Comparison of ENCODE assay signal across 37 cellular contexts in the genomic region with DNA sequence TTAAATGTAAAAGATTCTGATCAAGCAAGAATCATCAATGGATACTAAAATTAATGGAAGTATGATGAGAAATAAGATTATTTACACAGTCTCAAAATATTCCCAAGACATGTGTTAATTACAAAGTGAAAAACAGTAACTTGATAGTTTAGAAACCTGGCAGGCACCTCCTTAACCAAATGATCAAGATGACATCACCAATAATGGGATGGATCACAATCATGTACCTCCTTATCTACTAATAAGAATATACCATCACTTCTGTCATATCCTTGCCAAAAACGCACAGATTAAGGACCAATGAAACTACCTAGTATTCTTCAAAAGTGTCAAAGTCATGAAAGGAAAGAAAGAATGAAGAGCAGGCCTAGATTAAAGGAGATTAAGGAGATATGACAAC.
"Had no signal": no experiment of that assay in that cellular context is flagged by ENCODE, and none has a peak within 500 bp of the region (broad histone marks: within the 10 kb centered on the region; RNA-seq: fewer than 3 reads in every experiment).

No MANE protein-coding gene starts in this region.

- H3K27ac ChIP-seq: adrenal gland, body of pancreas, brain microvascular endothelial cell, breast epithelium, WERI-Rb-1 had no signal

- H3K36me3 ChIP-seq: adrenal gland, breast epithelium, WERI-Rb-1 had no signal

- H3K9me3 Mint-ChIP-seq: activated B cell treated with CpG ODN at 0.5 μM for 24 hours; activated CD4-positive, alpha-beta memory T cell treated with anti-CD3 and anti-CD28 coated beads for 36 hours; activated CD4-positive, alpha-beta T cell treated with anti-CD3 and anti-CD28 coated beads, Interleukin-2, amount 10 ng/mL, durations not matched to agents 24 days and 14 days; activated CD8-positive, alpha-beta T cell treated with anti-CD3 and anti-CD28 coated beads for 36 hours; activated naive CD4-positive, alpha-beta T cell treated with anti-CD3 and anti-CD28 coated beads for 36 hours; activated naive CD4-positive, alpha-beta T cell treated with anti-CD3 and anti-CD28 coated beads, Interleukin-2, amount 50 U/mL, for 72 hours; activated naive CD8-positive, alpha-beta T cell treated with anti-CD3 and anti-CD28 coated beads for 36 hours; activated T-cell treated with anti-CD3 and anti-CD28 coated beads, Interleukin-2, amount 50 U/mL, for 4 hours; activated T-cell treated with anti-CD3 and anti-CD28 coated beads, Interleukin-2, amount 50 U/mL, for 72 hours; activated T-helper 1 cell treated with anti-CD3 and anti-CD28 coated beads, Interleukin-12 subunit alpha, Interleukin-12 subunit beta, Interleukin-2, Interleukin-4 antibody, amounts not matched to agents 30 ng/mL and 10 ng/mL and 1 ng/mL, durations not matched to agents 14 hours and 24 hours and 36 hours; activated T-helper 17 cell treated with anti-CD3 and anti-CD28 coated beads, Interleukin-2, amount 50 U/mL, for 72 hours; T-helper 1 cell treated with Interleukin-12 subunit alpha and Interleukin-12 subunit beta and Interleukin-4 antibody, amounts not matched to agents 30 μg/mL and 1 μg/mL, for 36 hours; T-helper 2 cell treated with Interferon-gamma antibody and Interleukin-4, amounts not matched to agents 5 μg/mL and 100 μg/mL, for 36 hours had no signal

- H3K4me3 Mint-ChIP-seq: activated B cell treated with CpG ODN at 0.5 μM for 24 hours; activated CD4-positive, alpha-beta memory T cell treated with anti-CD3 and anti-CD28 coated beads for 36 hours; activated CD4-positive, alpha-beta T cell treated with anti-CD3 and anti-CD28 coated beads, Interleukin-2, amount 10 ng/mL, durations not matched to agents 24 days and 14 days; activated CD8-positive, alpha-beta T cell treated with anti-CD3 and anti-CD28 coated beads for 36 hours; activated naive CD4-positive, alpha-beta T cell treated with anti-CD3 and anti-CD28 coated beads for 36 hours; activated naive CD8-positive, alpha-beta T cell treated with anti-CD3 and anti-CD28 coated beads for 36 hours; activated T-cell treated with anti-CD3 and anti-CD28 coated beads, Interleukin-2, amount 50 U/mL, for 4 hours; activated T-cell treated with anti-CD3 and anti-CD28 coated beads, Interleukin-2, amount 50 U/mL, for 72 hours; activated T-helper 1 cell treated with anti-CD3 and anti-CD28 coated beads, Interleukin-12 subunit alpha, Interleukin-12 subunit beta, Interleukin-2, Interleukin-4 antibody, amounts not matched to agents 30 ng/mL and 10 ng/mL and 1 ng/mL, durations not matched to agents 14 hours and 24 hours and 36 hours; activated T-helper 17 cell treated with anti-CD3 and anti-CD28 coated beads, Interleukin-2, amount 50 U/mL, for 72 hours; T-helper 1 cell treated with Interleukin-12 subunit alpha and Interleukin-12 subunit beta and Interleukin-4 antibody, amounts not matched to agents 30 μg/mL and 1 μg/mL, for 36 hours; T-helper 2 cell treated with Interferon-gamma antibody and Interleukin-4, amounts not matched to agents 5 μg/mL and 100 μg/mL, for 36 hours had no signal

- H3K9me3 ChIP-seq: adrenal gland, body of pancreas, breast epithelium had no signal

- H3K4me1 Mint-ChIP-seq: activated B cell treated with CpG ODN at 0.5 μM for 24 hours; activated CD4-positive, alpha-beta T cell treated with anti-CD3 and anti-CD28 coated beads, Interleukin-2, amount 10 ng/mL, durations not matched to agents 24 days and 14 days; activated T-helper 17 cell treated with anti-CD3 and anti-CD28 coated beads, Interleukin-2, amount 50 U/mL, for 72 hours had no signal

- H3K4me1 ChIP-seq: adrenal gland, breast epithelium had no signal

- H3K27ac Mint-ChIP-seq: activated B cell treated with CpG ODN at 0.5 μM for 24 hours; activated CD4-positive, alpha-beta memory T cell treated with anti-CD3 and anti-CD28 coated beads for 36 hours; activated CD4-positive, alpha-beta T cell treated with anti-CD3 and anti-CD28 coated beads, Interleukin-2, amount 10 ng/mL, durations not matched to agents 24 days and 14 days; activated CD8-positive, alpha-beta T cell treated with anti-CD3 and anti-CD28 coated beads for 36 hours; activated naive CD4-positive, alpha-beta T cell treated with anti-CD3 and anti-CD28 coated beads for 36 hours; activated naive CD4-positive, alpha-beta T cell treated with anti-CD3 and anti-CD28 coated beads, Interleukin-2, amount 50 U/mL, for 72 hours; activated naive CD8-positive, alpha-beta T cell treated with anti-CD3 and anti-CD28 coated beads for 36 hours; activated T-cell treated with anti-CD3 and anti-CD28 coated beads, Interleukin-2, amount 50 U/mL, for 72 hours; activated T-helper 1 cell treated with anti-CD3 and anti-CD28 coated beads, Interleukin-12 subunit alpha, Interleukin-12 subunit beta, Interleukin-2, Interleukin-4 antibody, amounts not matched to agents 30 ng/mL and 10 ng/mL and 1 ng/mL, durations not matched to agents 14 hours and 24 hours and 36 hours; activated T-helper 17 cell treated with anti-CD3 and anti-CD28 coated beads, Interleukin-2, amount 50 U/mL, for 72 hours; T-helper 1 cell treated with Interleukin-12 subunit alpha and Interleukin-12 subunit beta and Interleukin-4 antibody, amounts not matched to agents 30 μg/mL and 1 μg/mL, for 36 hours; T-helper 2 cell treated with Interferon-gamma antibody and Interleukin-4, amounts not matched to agents 5 μg/mL and 100 μg/mL, for 36 hours had no signal

- H3K27me3 Mint-ChIP-seq: activated B cell treated with CpG ODN at 0.5 μM for 24 hours; activated CD4-positive, alpha-beta memory T cell treated with anti-CD3 and anti-CD28 coated beads for 36 hours; activated CD4-positive, alpha-beta T cell treated with anti-CD3 and anti-CD28 coated beads, Interleukin-2, amount 10 ng/mL, durations not matched to agents 24 days and 14 days; activated CD8-positive, alpha-beta T cell treated with anti-CD3 and anti-CD28 coated beads for 36 hours; activated naive CD8-positive, alpha-beta T cell treated with anti-CD3 and anti-CD28 coated beads for 36 hours; activated T-helper 17 cell treated with anti-CD3 and anti-CD28 coated beads, Interleukin-2, amount 50 U/mL, for 72 hours had no signal

- DNase-seq: activated B cell treated with CpG ODN at 0.5 μM for 24 hours; activated CD4-positive, alpha-beta memory T cell treated with anti-CD3 and anti-CD28 coated beads for 36 hours; activated CD4-positive, alpha-beta T cell treated with anti-CD3 and anti-CD28 coated beads for 4 hours; activated CD4-positive, alpha-beta T cell treated with anti-CD3 and anti-CD28 coated beads, Interleukin-2, amount 10 ng/mL, durations not matched to agents 24 days and 14 days; activated CD4-positive, alpha-beta T cell treated with anti-CD3 and anti-CD28 coated beads, Interleukin-2, amount 50 U/mL, for 1 hour; activated CD4-positive, alpha-beta T cell treated with anti-CD3 and anti-CD28 coated beads, Interleukin-2, amount 50 U/mL, for 4 hours; activated CD4-positive, CD25-positive, alpha-beta regulatory T cell treated with anti-CD3 and anti-CD28 coated beads, Interleukin-2, amount 50 U/mL, for 72 hours; activated CD8-positive, alpha-beta memory T cell treated with anti-CD3 and anti-CD28 coated beads, Interleukin-2, amount 50 U/mL, for 4 hours; activated CD8-positive, alpha-beta T cell treated with anti-CD3 and anti-CD28 coated beads for 36 hours; activated effector memory CD4-positive, alpha-beta T cell treated with anti-CD3 and anti-CD28 coated beads, Interleukin-2, amount 50 U/mL, for 16 hours; activated gamma-delta T cell treated with Interleukin-2 at 50 U/mL for 16 hours; activated naive CD4-positive, alpha-beta T cell; activated naive CD4-positive, alpha-beta T cell treated with anti-CD3 and anti-CD28 coated beads for 36 hours; activated naive CD4-positive, alpha-beta T cell treated with anti-CD3 and anti-CD28 coated beads, Interleukin-2, amount 50 U/mL, for 16 hours; activated naive CD8-positive, alpha-beta T cell treated with anti-CD3 and anti-CD28 coated beads for 36 hours; activated T-cell treated with anti-CD3 and anti-CD28 coated beads for 4 hours; activated T-cell treated with anti-CD3 and anti-CD28 coated beads, Interleukin-2, amount 50 U/mL, for 1 hour; activated T-cell treated with anti-CD3 and anti-CD28 coated beads, Interleukin-2, amount 50 U/mL, for 4 hours; activated T-cell treated with anti-CD3 and anti-CD28 coated beads, Interleukin-2, amount 50 U/mL, for 72 hours; adrenal gland; amniotic stem cell; aorta; body of pancreas; brain microvascular endothelial cell; central memory CD4-positive, alpha-beta T cell; T-helper 1 cell; T-helper 2 cell; T-helper 9 cell; WERI-Rb-1 had no signal

- H3K4me3 ChIP-seq: adrenal gland, body of pancreas, breast epithelium had no signal

- ATAC-seq: activated CD8-positive, alpha-beta T cell treated with anti-CD3 and anti-CD28 coated beads for 36 hours; activated naive CD4-positive, alpha-beta T cell treated with anti-CD3 and anti-CD28 coated beads, Interleukin-2, amount 50 U/mL, for 72 hours; activated T-cell treated with anti-CD3 and anti-CD28 coated beads, Interleukin-2, amount 50 U/mL, for 4 hours; activated T-cell treated with anti-CD3 and anti-CD28 coated beads, Interleukin-2, amount 50 U/mL, for 72 hours; activated T-helper 17 cell treated with anti-CD3 and anti-CD28 coated beads, Interleukin-2, amount 50 U/mL, for 72 hours; body of pancreas had no signal

- H3K36me3 Mint-ChIP-seq: activated CD4-positive, alpha-beta memory T cell treated with anti-CD3 and anti-CD28 coated beads for 36 hours; activated naive CD4-positive, alpha-beta T cell treated with anti-CD3 and anti-CD28 coated beads, Interleukin-2, amount 50 U/mL, for 72 hours; activated naive CD8-positive, alpha-beta T cell treated with anti-CD3 and anti-CD28 coated beads for 36 hours had no signal

- FAIRE-seq: astrocyte, TTC549 had no signal

- H3K27me3 ChIP-seq: adrenal gland, body of pancreas, brain microvascular endothelial cell, breast epithelium had no signal
